In genomic region chr3:127551178-127551577, GRCh38 we compare ENCODE assay signal across 14 cellular contexts.
"Had no signal": no experiment of that assay in that cellular context is flagged by ENCODE, and none has a peak within 500 bp of the region (broad histone marks: within the 10 kb centered on the region; RNA-seq: fewer than 3 reads in every experiment).

No MANE protein-coding gene starts in this region.

- DNase-seq: effector memory CD4-positive, alpha-beta T cell; heart left ventricle; hippocampal formation; kidney glomerular epithelial cell; mesendoderm; naive thymus-derived CD4-positive, alpha-beta T cell; ovary; right cardiac atrium; stimulated activated CD4-positive, alpha-beta T cell treated with anti-CD3 and anti-CD28 coated beads, Interleukin-2, amount 100 ng/mL, for 48 hours; stimulated activated naive CD4-positive, alpha-beta T cell treated with Interleukin-2 at 50 U/mL for 16 hours; thyroid gland had no signal

- H3K4me3 Mint-ChIP-seq: naive thymus-derived CD4-positive, alpha-beta T cell; type B pancreatic cell had no signal

- H3K4me3 ChIP-seq: heart left ventricle, ovary, smooth muscle cell, thyroid gland had no signal

- H3K36me3 Mint-ChIP-seq: naive thymus-derived CD4-positive, alpha-beta T cell; type B pancreatic cell had no signal

- H3K27ac ChIP-seq: heart left ventricle, ovary, thyroid gland had no signal

- H3K36me3 ChIP-seq: heart left ventricle, ovary, thyroid gland had no signal

- H3K27me3 ChIP-seq: heart left ventricle, ovary, thyroid gland had no signal

- H3K27ac Mint-ChIP-seq: naive thymus-derived CD4-positive, alpha-beta T cell; type B pancreatic cell had no signal

- H3K9me3 Mint-ChIP-seq: naive thymus-derived CD4-positive, alpha-beta T cell; type B pancreatic cell had no signal

- ATAC-seq: esophagus mucosa; heart left ventricle; naive thymus-derived CD4-positive, alpha-beta T cell; right cardiac atrium had no signal
